ENCODE assay signal across 25 cellular contexts in genomic region chr2:207117668-207118067, GRCh38.
"Had no signal": no experiment of that assay in that cellular context is flagged by ENCODE, and none has a peak within 500 bp of the region (broad histone marks: within the 10 kb centered on the region; RNA-seq: fewer than 3 reads in every experiment).

No MANE protein-coding gene starts in this region.

- DNase-seq: cortex of kidney; effector memory CD4-positive, alpha-beta T cell; esophagus squamous epithelium; foreskin fibroblast; left colon; left ventricle myocardium superior; mesenchymal stem cell; midbrain; posterior cingulate gyrus; spleen; stimulated activated CD4-positive, alpha-beta T cell treated with anti-CD3 and anti-CD28 coated beads, Interleukin-15, amount 100 ng/mL, for 24 hours; stimulated activated CD4-positive, alpha-beta T cell treated with anti-CD3 and anti-CD28 coated beads, Interleukin-1b, Interleukin-23, amount 100 ng/mL, for 48 hours; stimulated activated CD4-positive, alpha-beta T cell treated with anti-CD3 and anti-CD28 coated beads, Interleukin-4, amount 100 ng/mL, for 24 hours; testis; upper lobe of right lung had no signal

- H3K4me1 ChIP-seq: testis had no signal

- ATAC-seq: gastroesophageal sphincter; left colon; left ventricle myocardium superior; sciatic nerve; stimulated activated memory B cell treated with anti-CD40 and anti-IgM and Interleukin-4, amounts not matched to agents 10 μg/mL and 1 μg/mL and 100 μg/mL, for 72 hours; upper lobe of right lung had no signal

- H3K4me3 Mint-ChIP-seq: nephron; stimulated activated memory B cell treated with anti-CD40 and anti-IgM and Interleukin-4, amounts not matched to agents 10 μg/mL and 1 μg/mL and 100 μg/mL, for 72 hours; stimulated activated naive CD8-positive, alpha-beta T cell treated with anti-CD3 and anti-CD28 coated beads, Interleukin-15, Interleukin-2, amounts not matched to agents 100 ng/mL and 50 ng/mL, for 24 hours had no signal

- H3K4me2 ChIP-seq: hepatocyte had no signal

- H3K27ac Mint-ChIP-seq: nephron; stimulated activated memory B cell treated with anti-CD40 and anti-IgM and Interleukin-4, amounts not matched to agents 10 μg/mL and 1 μg/mL and 100 μg/mL, for 72 hours; stimulated activated naive CD8-positive, alpha-beta T cell treated with anti-CD3 and anti-CD28 coated beads, Interleukin-15, Interleukin-2, amounts not matched to agents 100 ng/mL and 50 ng/mL, for 24 hours had no signal

- H3K9me3 Mint-ChIP-seq: nephron; stimulated activated memory B cell treated with anti-CD40 and anti-IgM and Interleukin-4, amounts not matched to agents 10 μg/mL and 1 μg/mL and 100 μg/mL, for 72 hours; stimulated activated naive CD8-positive, alpha-beta T cell treated with anti-CD3 and anti-CD28 coated beads, Interleukin-15, Interleukin-2, amounts not matched to agents 100 ng/mL and 50 ng/mL, for 24 hours had no signal

- H3K27me3 ChIP-seq: esophagus squamous epithelium, gastroesophageal sphincter, hepatocyte, neutrophil, spleen, testis, tibial nerve, upper lobe of right lung had no signal

- H3K9me3 ChIP-seq: esophagus squamous epithelium, gastroesophageal sphincter, neutrophil, spleen, testis, tibial nerve, upper lobe of right lung had no signal

- H3K4me3 ChIP-seq: esophagus squamous epithelium, gastroesophageal sphincter, hepatocyte, lung, spleen, testis, tibial nerve, upper lobe of right lung had no signal

- H2AFZ ChIP-seq: hepatocyte had no signal

- FAIRE-seq: endometrium had no signal

- H3K27me3 Mint-ChIP-seq: stimulated activated memory B cell treated with anti-CD40 and anti-IgM and Interleukin-4, amounts not matched to agents 10 μg/mL and 1 μg/mL and 100 μg/mL, for 72 hours; stimulated activated naive CD8-positive, alpha-beta T cell treated with anti-CD3 and anti-CD28 coated beads, Interleukin-15, Interleukin-2, amounts not matched to agents 100 ng/mL and 50 ng/mL, for 24 hours had no signal

- H3K27ac ChIP-seq: esophagus squamous epithelium, gastroesophageal sphincter, hepatocyte, neutrophil, spleen, testis, tibial nerve, upper lobe of right lung had no signal
